12 cellular contexts compared by ENCODE assay signal in the genomic region with DNA sequence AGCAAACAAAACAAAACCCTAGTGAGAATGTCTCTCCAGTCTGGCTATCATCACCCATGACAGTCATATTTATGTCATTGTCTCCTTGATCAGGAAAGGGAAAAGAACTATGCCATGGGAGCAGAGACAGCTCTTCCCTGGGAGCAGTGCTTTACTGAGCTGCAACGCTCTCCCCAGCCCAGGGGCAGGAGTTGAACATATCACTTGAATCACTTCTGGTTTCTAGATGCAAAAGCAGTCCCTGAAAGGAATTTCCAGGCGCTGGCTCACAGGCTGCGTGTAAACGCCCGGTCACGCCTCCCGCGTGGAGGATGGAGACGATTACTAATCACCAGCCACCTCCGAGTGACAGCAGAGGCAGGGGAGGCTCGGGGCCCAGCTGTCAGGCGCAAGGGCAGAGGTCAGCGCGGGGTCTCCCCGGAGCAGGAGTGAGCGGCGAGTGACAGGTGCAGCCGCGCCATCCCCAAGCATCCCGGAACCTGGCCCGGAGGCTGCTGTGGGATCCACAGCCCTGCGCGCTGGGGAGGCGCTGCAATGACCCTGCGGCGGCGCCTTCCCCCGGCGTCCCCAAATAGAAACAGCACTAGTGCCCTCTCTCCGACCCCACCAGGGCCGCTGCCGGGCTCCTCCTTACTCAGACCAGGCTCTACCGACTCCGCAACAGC. TPM values are rescaled to one million over a fixed set of nuclear protein-coding genes. Genes with fewer than 3 reads are reported as not detected.
DNase-seq lines count a peak whose midpoint lies in the region; ATAC-seq lines count a peak whose summit lies in the region.
"Had no signal": no experiment of that assay in that cellular context is flagged by ENCODE, and none has a peak within 500 bp of the region (broad histone marks: within the 10 kb centered on the region; RNA-seq: fewer than 3 reads in every experiment).

No MANE protein-coding gene starts in this region.

- ATAC-seq in Right ventricle myocardium inferior (peak; percentile 74), right cardiac atrium (peak; percentile 81 to 87), HG03439 (IDR thresholded peaks at IDR 0.05; ENCODE audit: unreplicated experiment) (no peak)
- ATAC-seq: A549 had no signal

- H3K4me3 ChIP-seq in right cardiac atrium (ENCODE audit: low read length): peak overlapping the region; percentile 20
- H3K4me3 ChIP-seq: A549 had no signal

- WGBS in right cardiac atrium: 5% methylated on average over 34 of the region's 34 CpGs

- peaks cover 1% of the 10 kb centered on the region for H3K4me1 ChIP-seq in right cardiac atrium (ENCODE audit: control insufficient read depth, insufficient read depth, low read length)
- H3K4me1 ChIP-seq: A549 had no signal

- no peaks in the 10 kb centered on the region for H3K9me3 ChIP-seq in right cardiac atrium (ENCODE audit: control insufficient read depth, low read length)
- H3K9me3 ChIP-seq: A549 had no signal

- H3K27me3 ChIP-seq in right cardiac atrium (ENCODE audit: control insufficient read depth, insufficient read depth): no peaks in the 10 kb centered on the region

- H3K27ac ChIP-seq in right cardiac atrium (ENCODE audit: low read length): peak overlapping the region; percentile 14
- H3K27ac ChIP-seq: A549 had no signal

- DNase-seq in Right ventricle myocardium inferior (ENCODE audit: missing footprints) (no peak), cardiac septum (ENCODE audit: low spot score) (no peak), right cardiac atrium (peak; percentile 24 to 76 (median 69)), occipital lobe (lab: John Stamatoyannopoulos, UW) (peak; percentile 25), KG1 (lab: John Stamatoyannopoulos, UW) (no peak), NOMO-1 treated with dmso at 0.1 percent for 144 hours (lab: John Stamatoyannopoulos, UW; ENCODE audit: unreplicated experiment) (no peak)
- DNase-seq in stimulated activated CD4-positive, alpha-beta T cell treated with anti-CD3 and anti-CD28 coated beads, Interleukin-12 subunit alpha, Interleukin-12 subunit beta, amount 100 ng/mL, for 4 hours: no peak
- DNase-seq: EL, NCI-H1105, T-helper 9 cell had no signal

- intact Hi-C loops in Right ventricle myocardium inferior (cut with DNase I): loop anchor here (1.0 kb wide), 1 partner anchor 10 kb away; no protein-coding TSS in a partner anchor
- intact Hi-C loops in cardiac septum (cut with DNase I): loop anchor here (10.0 kb wide), 1 partner anchor 110 kb away; no protein-coding TSS in a partner anchor
- intact Hi-C loops in right cardiac atrium (cut with DNase I): no loop called here

RNA-seq across cellular contexts. Expression of a gene that starts 23.5 kb away (rescaled TPM):
- total RNA-seq in Right ventricle myocardium inferior (19.3 TPM), cardiac septum (13.8 TPM), right cardiac atrium (10 to 100 TPM in 3 of 4 donors, 1 to 10 TPM in 1; 9.2 to 19.8 (median 17.1) TPM), occipital lobe (385 TPM)
- 5.1 TPM for polyA plus RNA-seq in right cardiac atrium

RNA-seq across cellular contexts. Expression of a gene that starts 59.7 kb away (rescaled TPM):
- total RNA-seq in Right ventricle myocardium inferior (not detected), cardiac septum (1.0 TPM), right cardiac atrium (under 1 TPM in 1 of 4 donors, not detected in 3; 0.74 TPM), occipital lobe (0.31 TPM)
- polyA plus RNA-seq in right cardiac atrium: 0.34 TPM

Comparison
In these comparisons a context has a peak if more than half of its experiments do, and no peak if none do; other contexts are left out.
1. DNase-seq: peak in right cardiac atrium (3 of 3) and occipital lobe (single experiment); none in Right ventricle myocardium inferior (single experiment), cardiac septum (single experiment), stimulated activated CD4-positive, alpha-beta T cell treated with anti-CD3 and anti-CD28 coated beads, Interleukin-12 subunit alpha, Interleukin-12 subunit beta, amount 100 ng/mL, for 4 hours (single experiment), KG1 (single experiment) and NOMO-1 treated with dmso at 0.1 percent for 144 hours (single experiment).
2. intact Hi-C loops: an anchor here in Right ventricle myocardium inferior (1.0 kb wide) and cardiac septum (10.0 kb wide); none called in right cardiac atrium.
3. RNA of a gene that starts 23.5 kb away (total RNA-seq): 385 TPM in occipital lobe (single experiment); 19.3 TPM in Right ventricle myocardium inferior (single experiment), 9.2 to 19.8 TPM in right cardiac atrium and 13.8 TPM in cardiac septum (single experiment); every median in the first group is over 10 times any median in the second.